ENCODE assay signal across 1 cellular context in genomic region chr5:142849880-142850279, GRCh38.
TF ChIP-seq lines count a peak whose summit lies in the region.

No MANE protein-coding gene starts in this region.

TF ChIP-seq in WTC11, 78 proteins besides CTCF, POLR2A, EP300 and RAD21:
- TF ChIP-seq, protein P1, sequence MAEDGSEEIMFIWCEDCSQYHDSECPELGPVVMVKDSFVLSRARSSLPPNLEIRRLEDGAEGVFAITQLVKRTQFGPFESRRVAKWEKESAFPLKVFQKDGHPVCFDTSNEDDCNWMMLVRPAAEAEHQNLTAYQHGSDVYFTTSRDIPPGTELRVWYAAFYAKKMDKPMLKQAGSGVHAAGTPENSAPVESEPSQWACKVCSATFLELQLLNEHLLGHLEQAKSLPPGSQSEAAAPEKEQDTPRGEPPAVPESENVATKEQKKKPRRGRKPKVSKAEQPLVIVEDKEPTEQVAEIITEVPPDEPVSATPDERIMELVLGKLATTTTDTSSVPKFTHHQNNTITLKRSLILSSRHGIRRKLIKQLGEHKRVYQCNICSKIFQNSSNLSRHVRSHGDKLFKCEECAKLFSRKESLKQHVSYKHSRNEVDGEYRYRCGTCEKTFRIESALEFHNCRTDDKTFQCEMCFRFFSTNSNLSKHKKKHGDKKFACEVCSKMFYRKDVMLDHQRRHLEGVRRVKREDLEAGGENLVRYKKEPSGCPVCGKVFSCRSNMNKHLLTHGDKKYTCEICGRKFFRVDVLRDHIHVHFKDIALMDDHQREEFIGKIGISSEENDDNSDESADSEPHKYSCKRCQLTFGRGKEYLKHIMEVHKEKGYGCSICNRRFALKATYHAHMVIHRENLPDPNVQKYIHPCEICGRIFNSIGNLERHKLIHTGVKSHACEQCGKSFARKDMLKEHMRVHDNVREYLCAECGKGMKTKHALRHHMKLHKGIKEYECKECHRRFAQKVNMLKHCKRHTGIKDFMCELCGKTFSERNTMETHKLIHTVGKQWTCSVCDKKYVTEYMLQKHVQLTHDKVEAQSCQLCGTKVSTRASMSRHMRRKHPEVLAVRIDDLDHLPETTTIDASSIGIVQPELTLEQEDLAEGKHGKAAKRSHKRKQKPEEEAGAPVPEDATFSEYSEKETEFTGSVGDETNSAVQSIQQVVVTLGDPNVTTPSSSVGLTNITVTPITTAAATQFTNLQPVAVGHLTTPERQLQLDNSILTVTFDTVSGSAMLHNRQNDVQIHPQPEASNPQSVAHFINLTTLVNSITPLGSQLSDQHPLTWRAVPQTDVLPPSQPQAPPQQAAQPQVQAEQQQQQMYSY (CRISPR knock-in tag; IDR thresholded peaks at IDR 0.05), result no peak
- TF ChIP-seq HMGXB4 (CRISPR knock-in tag; IDR thresholded peaks at IDR 0.05), result no peak
- TF ChIP-seq ZNF423 (CRISPR knock-in tag; IDR thresholded peaks at IDR 0.05), result no peak
- TF ChIP-seq TCF7 (CRISPR knock-in tag; IDR thresholded peaks at IDR 0.05; ENCODE audit: low read depth), result no peak
- TF ChIP-seq MXD4 (CRISPR knock-in tag; IDR thresholded peaks at IDR 0.05; ENCODE audit: borderline replicate concordance), result no peak
- no peak for TF ChIP-seq GABPB1 (CRISPR knock-in tag; IDR thresholded peaks at IDR 0.05)
- no peak for TF ChIP-seq ZNF532 (CRISPR knock-in tag; IDR thresholded peaks at IDR 0.05; ENCODE audit: borderline replicate concordance)
- no peak for TF ChIP-seq SP1 (CRISPR knock-in tag; conservative IDR thresholded peaks at IDR 0.05)
